ENCODE assay signal across 1 cellular context in genomic region chr17:40956401-40957254, GRCh38.
TF ChIP-seq lines count a peak whose summit lies in the region.

No MANE protein-coding gene starts in this region.

TF ChIP-seq in HCT116, 20 proteins besides CTCF, POLR2A, EP300 and RAD21 (continued from another document):
- no peak for TF ChIP-seq REST (IDR thresholded peaks at IDR 0.05; ENCODE audit: low read depth)
- peak; percentile 90 for TF ChIP-seq SIN3A (IDR thresholded peaks at IDR 0.05; ENCODE audit: low read depth)
- TF ChIP-seq FOSL1 (IDR thresholded peaks at IDR 0.05; ENCODE audit: low read depth): peak; percentile 96
- peak; percentile 100 for TF ChIP-seq SP1 (IDR thresholded peaks at IDR 0.05; ENCODE audit: low read depth)
